Comparison of ENCODE assay signal across 21 cellular contexts in the genomic region with DNA sequence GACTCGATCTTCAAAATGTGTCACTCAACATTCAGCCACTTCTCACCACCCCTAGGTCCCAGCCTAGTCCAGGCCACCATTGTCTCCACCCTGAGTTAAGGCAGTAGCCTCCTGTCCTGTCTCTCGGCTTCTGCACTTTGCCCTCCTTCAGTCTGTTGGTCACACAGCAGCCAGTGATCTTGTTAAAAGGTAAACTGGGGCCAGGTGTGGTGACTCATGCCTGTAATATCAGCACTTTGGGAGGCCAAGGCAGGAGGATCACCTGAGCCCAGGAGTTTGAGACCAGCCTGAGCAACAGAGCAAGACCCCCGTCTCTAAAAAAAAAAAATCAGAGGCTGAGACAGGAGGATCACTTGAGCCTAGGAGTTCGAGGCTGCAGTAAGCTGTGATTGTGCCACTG.
"Had no signal": no experiment of that assay in that cellular context is flagged by ENCODE, and none has a peak within 500 bp of the region (broad histone marks: within the 10 kb centered on the region; RNA-seq: fewer than 3 reads in every experiment).

No MANE protein-coding gene starts in this region.

- H3K27me3 ChIP-seq: esophagus squamous epithelium, gastroesophageal sphincter, upper lobe of left lung, vagina had no signal

- H3K9me3 Mint-ChIP-seq: immature natural killer cell, memory B cell, mesothelial cell of epicardium, naive B cell, nephron had no signal

- H3K27me3 Mint-ChIP-seq: memory B cell, naive B cell had no signal

- ATAC-seq: gastroesophageal sphincter, lower lobe of right lung, sciatic nerve had no signal

- H3K27ac ChIP-seq: esophagus squamous epithelium, gastroesophageal sphincter, left ventricle myocardium inferior, lower lobe of right lung, parathyroid adenoma, prostate gland, upper lobe of left lung, vagina had no signal

- H3K4me1 Mint-ChIP-seq: memory B cell, mesothelial cell of epicardium, nephron had no signal

- H3K4me3 Mint-ChIP-seq: immature natural killer cell, memory B cell, mesothelial cell of epicardium, nephron had no signal

- FAIRE-seq: keratinocyte had no signal

- H3K9me3 ChIP-seq: esophagus squamous epithelium, gastroesophageal sphincter, left ventricle myocardium inferior, lower lobe of right lung, prostate gland, upper lobe of left lung, vagina had no signal

- H3K36me3 ChIP-seq: prostate gland had no signal

- H3K4me1 ChIP-seq: esophagus squamous epithelium, gastroesophageal sphincter, left ventricle myocardium inferior, lower lobe of right lung, prostate gland, vagina had no signal

- DNase-seq: dermis blood vessel endothelial cell; esophagus squamous epithelium; foreskin fibroblast; glutamatergic neuron; immature natural killer cell; left ventricle myocardium inferior; lower lobe of right lung; naive B cell; occipital lobe; stimulated activated CD4-positive, alpha-beta T cell treated with anti-CD3 and anti-CD28 coated beads, Interleukin-12 subunit alpha, Interleukin-12 subunit beta, amount 100 ng/mL, for 4 hours; stimulated activated naive CD4-positive, alpha-beta T cell; upper lobe of left lung had no signal

- H3K4me3 ChIP-seq: esophagus squamous epithelium, gastroesophageal sphincter, left ventricle myocardium inferior, lower lobe of right lung, prostate gland, upper lobe of left lung, vagina had no signal

- H3K27ac Mint-ChIP-seq: mesothelial cell of epicardium, nephron had no signal

- H2AFZ ChIP-seq: parathyroid adenoma had no signal
